1 cellular context compared by ENCODE assay signal in the genomic region with DNA sequence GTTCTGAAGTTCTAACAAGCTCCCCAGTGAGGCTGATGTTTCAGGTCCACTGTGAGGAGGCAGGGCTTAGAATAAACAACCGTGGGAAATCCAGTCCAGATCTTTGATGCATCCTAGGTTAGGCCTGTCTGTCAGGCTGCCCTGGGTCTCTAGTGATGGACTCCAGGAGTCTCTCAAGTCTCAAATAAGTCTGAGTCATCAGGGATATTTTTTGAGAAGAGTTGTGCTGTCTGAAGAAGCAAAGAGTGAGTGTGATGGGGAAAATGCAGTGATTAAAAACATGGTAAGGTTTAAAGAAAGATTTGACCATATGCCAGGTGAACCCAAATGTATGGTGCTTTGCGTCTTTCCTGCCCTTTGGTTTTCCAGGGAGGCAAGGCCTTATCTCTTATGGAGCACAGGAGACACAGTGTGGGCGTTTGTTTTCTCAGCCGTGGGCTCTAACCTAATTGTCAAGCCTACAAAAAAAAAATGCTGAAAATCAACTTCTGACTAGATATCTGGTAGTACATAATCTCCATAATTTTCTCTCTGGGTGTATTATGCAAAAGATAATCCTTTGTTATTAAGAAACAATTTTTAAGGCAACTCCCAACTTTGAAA.
TF ChIP-seq lines count a peak whose summit lies in the region.

No MANE protein-coding gene starts in this region.

TF ChIP-seq in H1, 55 proteins besides CTCF, POLR2A, EP300 and RAD21 (continued from another document):
- TF ChIP-seq ATF3 (IDR thresholded peaks at IDR 0.05; ENCODE audit: insufficient read depth, low read depth, low read length) (no peak), SAP30 (IDR thresholded peaks at IDR 0.05; ENCODE audit: insufficient read depth, insufficient replicate concordance, low read length) (no peak)
